ENCODE assay signal across 21 cellular contexts in the genomic region with DNA sequence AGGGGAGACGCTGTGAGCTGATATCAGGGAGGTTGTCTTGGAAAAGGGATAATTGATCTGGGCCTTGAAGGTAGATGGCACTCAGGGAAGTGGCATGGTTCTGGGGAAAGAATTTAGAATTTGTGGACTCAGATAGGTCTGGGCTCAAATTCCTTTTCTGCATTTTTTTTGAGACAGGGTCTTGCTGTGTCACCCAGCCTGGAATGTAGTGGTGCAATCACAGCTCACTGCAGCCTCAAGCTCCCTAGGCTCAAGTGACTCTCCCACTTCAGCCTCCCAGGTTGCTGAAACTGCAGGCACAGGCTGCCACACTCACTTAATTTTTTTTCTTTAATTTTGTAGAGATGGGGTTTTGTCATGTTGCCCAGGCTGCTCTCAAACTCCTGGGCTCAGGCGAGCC.
A peak's percentile ranks its signal among the peaks of the same experiment; 100 is the strongest.
DNase-seq lines count a peak whose midpoint lies in the region; ATAC-seq and TF ChIP-seq lines count a peak whose summit lies in the region.
"Had no signal": no experiment of that assay in that cellular context is flagged by ENCODE, and none has a peak within 500 bp of the region (broad histone marks: within the 10 kb centered on the region; RNA-seq: fewer than 3 reads in every experiment).

No MANE protein-coding gene starts in this region.

- intact Hi-C loops in left colon (cut with DNase I, micrococcal nuclease) = no loop called here

- no peaks in the 10 kb centered on the region for H3K27me3 ChIP-seq in RWPE2 (ENCODE audit: insufficient read depth, poor library complexity, severe bottlenecking)
- no peaks in the 10 kb centered on the region for H3K27me3 ChIP-seq in trophoblast cell (ENCODE audit: insufficient read depth, low read length)
- H3K27me3 ChIP-seq: gastrocnemius medialis had no signal

- H2AFZ ChIP-seq in trophoblast cell (ENCODE audit: insufficient read depth, low read length, poor library complexity) = no peak overlapping the region

- H2BK120ac ChIP-seq in trophoblast cell (ENCODE audit: insufficient read depth, low read length, poor library complexity) = peak overlapping the region; percentile 44

- peak overlapping the region; percentile 65 for H2BK5ac ChIP-seq in trophoblast cell (ENCODE audit: low read depth, low read length, poor library complexity)

- TF ChIP-seq CTCF in AG10803 (conservative IDR thresholded peaks at IDR 0.05; ENCODE audit: low read length) (no peak), RWPE2 (IDR thresholded peaks at IDR 0.05; ENCODE audit: poor library complexity, severe bottlenecking) (no peak), fibroblast of pulmonary artery (IDR thresholded peaks at IDR 0.05; ENCODE audit: low read length, missing control alignments) (no peak)

- no CpG with 5 or more reads among the region's 2 CpGs for WGBS in trophoblast cell (ENCODE audit: extremely low coverage, insufficient coverage, insufficient read length)

- H3K36me3 ChIP-seq in RWPE2 (ENCODE audit: low read depth) = no peaks in the 10 kb centered on the region
- no peaks in the 10 kb centered on the region for H3K36me3 ChIP-seq in trophoblast cell (ENCODE audit: control insufficient read depth in 1 of 2, insufficient read depth in 2 of 2, low read length in 2 of 2)
- H3K36me3 ChIP-seq: gastrocnemius medialis had no signal

- H3K23ac ChIP-seq in trophoblast cell (ENCODE audit: low read length) = no peak overlapping the region

- H2AK5ac ChIP-seq in trophoblast cell (ENCODE audit: low read length) = no peak overlapping the region

- no peak overlapping the region for H3K14ac ChIP-seq in trophoblast cell (ENCODE audit: low read length)

- H4K12ac ChIP-seq in trophoblast cell (ENCODE audit: low read depth, low read length) = no peak overlapping the region

- no peaks in the 10 kb centered on the region for H3K4me1 ChIP-seq in RWPE2 (ENCODE audit: insufficient read depth, poor library complexity, severe bottlenecking)
- peaks cover 6 to 11% of the 10 kb centered on the region in 2 experiments for H3K4me1 ChIP-seq in trophoblast cell (ENCODE audit: control insufficient read depth in 1 of 2, insufficient read depth in 2 of 2, low read length in 2 of 2)
- H3K4me1 ChIP-seq: gastrocnemius medialis had no signal

- H3K79me2 ChIP-seq in trophoblast cell (ENCODE audit: control insufficient read depth, insufficient read depth, low read length, poor library complexity) = no peaks in the 10 kb centered on the region

- TF ChIP-seq POLR2A in erythroblast (IDR thresholded peaks at IDR 0.05; ENCODE audit: low read length) = no peak

- peak overlapping the region; percentile 4 for H4K8ac ChIP-seq in trophoblast cell (ENCODE audit: low read depth, low read length)

- DNase-seq in AG10803 (ENCODE audit: low read depth) = peak; percentile 86
- no peak for DNase-seq in RWPE2 (ENCODE audit: low spot score)
- DNase-seq in fibroblast of pulmonary artery (ENCODE audit: low read depth) = peak; percentile 65
- peak; percentile 79 to 92 for DNase-seq in trophoblast cell
- no peak for DNase-seq in hippocampal formation (lab: John Stamatoyannopoulos, UW)
- no peak for DNase-seq in erythroblast (lab: John Stamatoyannopoulos, UW)
- DNase-seq in left colon = no peak
- DNase-seq: activated CD4-positive, alpha-beta T cell treated with anti-CD3 and anti-CD28 coated beads, Interleukin-2, amount 10 ng/mL, durations not matched to agents 7 days and 5 days; activated naive CD8-positive, alpha-beta T cell treated with anti-CD3 and anti-CD28 coated beads, Interleukin-2, amount 10 ng/mL, durations not matched to agents 7 days and 5 days; gastrocnemius medialis; GOT3; KG1; kidney glomerular epithelial cell; midbrain; NCI-H774; SIG-M5; stimulated activated naive CD4-positive, alpha-beta T cell treated with Interleukin-2 at 50 U/mL for 16 hours had no signal

- H3K4me2 ChIP-seq in trophoblast cell (ENCODE audit: low read length) = no peak overlapping the region

- H3K79me1 ChIP-seq in trophoblast cell (ENCODE audit: low read length) = peaks cover 9% of the 10 kb centered on the region

- no peak overlapping the region for H3K9ac ChIP-seq in trophoblast cell (ENCODE audit: low read length)

- H2BK12ac ChIP-seq in trophoblast cell (ENCODE audit: low read length) = peak overlapping the region; percentile 91

- H3K27ac ChIP-seq in RWPE2 (ENCODE audit: poor library complexity, severe bottlenecking) (no peak overlapping the region), trophoblast cell (ENCODE audit: low read depth, low read length) (peak overlapping the region; percentile 34)
- H3K27ac ChIP-seq: gastrocnemius medialis, skin epidermis had no signal

- peak overlapping the region; percentile 48 for H4K91ac ChIP-seq in trophoblast cell (ENCODE audit: low read depth, low read length)

- no peak overlapping the region for H3K4ac ChIP-seq in trophoblast cell (ENCODE audit: low read depth, low read length)

- H3K18ac ChIP-seq in trophoblast cell (ENCODE audit: low read length) = no peak overlapping the region

- ATAC-seq in RWPE2 (ENCODE audit: low read depth) (peak; percentile 33; the same call in 2 of the 3 replicates), GM18502 (IDR thresholded peaks at IDR 0.05; ENCODE audit: poor library complexity, unreplicated experiment) (no peak), left colon (no peak)
- ATAC-seq: activated T-helper 17 cell treated with anti-CD3 and anti-CD28 coated beads, Interleukin-2, amount 50 U/mL, for 72 hours; gastrocnemius medialis; natural killer cell treated with Interleukin-12 subunit alpha and Interleukin-12 subunit beta and Interleukin-15 and Interleukin-18, amount 100 ng/mL, for 72 hours had no signal

- H3K4me3 ChIP-seq in AG10803 (ENCODE audit: low read length) = no peak overlapping the region
- H3K4me3 ChIP-seq in RWPE2 (ENCODE audit: severe bottlenecking) = no peak overlapping the region
- no peak overlapping the region for H3K4me3 ChIP-seq in fibroblast of pulmonary artery (replicated peaks; ENCODE audit: low read depth, low read length)
- no peak overlapping the region for H3K4me3 ChIP-seq in trophoblast cell (ENCODE audit: low read depth, low read length)
- H3K4me3 ChIP-seq: gastrocnemius medialis, skin epidermis had no signal

- H3K9me3 ChIP-seq in RWPE2 (ENCODE audit: severe bottlenecking) (peaks cover under 1% of the 10 kb centered on the region), trophoblast cell (ENCODE audit: insufficient read depth, low read depth, low read length) (peaks cover 3% of the 10 kb centered on the region)
- H3K9me3 ChIP-seq: gastrocnemius medialis had no signal

Comparison
In these comparisons a context has a peak if more than half of its experiments do, and no peak if none do; other contexts are left out.
1. DNase-seq: peak in AG10803 (single experiment), fibroblast of pulmonary artery (single experiment) and trophoblast cell (2 of 2); none in RWPE2 (single experiment), hippocampal formation (0 of 2), erythroblast (0 of 2) and left colon (0 of 2).